Comparison of ENCODE assay signal across 1 cellular context in the genomic region with DNA sequence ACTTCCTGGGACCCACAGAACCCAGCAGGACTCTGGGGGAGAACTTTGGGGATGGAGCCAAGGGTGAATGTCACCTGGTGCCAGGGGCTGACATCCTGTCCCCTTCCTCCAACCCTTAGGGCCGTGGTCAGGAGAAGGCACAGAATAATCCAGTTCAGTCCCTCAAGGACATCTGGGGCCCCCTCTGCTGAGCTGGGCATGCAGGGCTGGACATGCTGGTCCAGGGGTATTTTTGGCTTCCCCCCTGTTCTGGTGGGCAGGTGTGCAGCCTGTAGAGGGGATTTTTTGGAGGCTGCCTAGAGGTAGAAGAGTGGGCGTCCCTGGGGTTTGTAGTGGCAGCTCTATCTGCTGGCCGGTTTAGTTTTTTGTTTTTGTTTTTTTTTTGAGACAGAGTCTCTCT.
TF ChIP-seq lines count a peak whose summit lies in the region.

No MANE protein-coding gene starts in this region.

TF ChIP-seq in HepG2, 621 proteins besides CTCF, POLR2A, EP300 and RAD21:
- TF ChIP-seq TAF1 (CRISPR knock-in tag; IDR thresholded peaks at IDR 0.05) = no peak
- no peak for TF ChIP-seq NFE2L2 (IDR thresholded peaks at IDR 0.05; ENCODE audit: low read length)
- no peak for TF ChIP-seq ZNF761 (CRISPR knock-in tag; conservative IDR thresholded peaks at IDR 0.05)
- no peak for TF ChIP-seq ZNF143 (CRISPR knock-in tag; IDR thresholded peaks at IDR 0.05)
- TF ChIP-seq HNRNPH1 (optimal IDR thresholded peaks at IDR 0.05; ENCODE audit: low read depth, low read length) = no peak
- TF ChIP-seq HNF4A (CRISPR knock-in tag; IDR thresholded peaks at IDR 0.05) = no peak
- TF ChIP-seq PLRG1 (conservative IDR thresholded peaks at IDR 0.05) = no peak
- TF ChIP-seq ZNF564 (CRISPR knock-in tag; IDR thresholded peaks at IDR 0.05) = no peak
